In the genomic region with DNA sequence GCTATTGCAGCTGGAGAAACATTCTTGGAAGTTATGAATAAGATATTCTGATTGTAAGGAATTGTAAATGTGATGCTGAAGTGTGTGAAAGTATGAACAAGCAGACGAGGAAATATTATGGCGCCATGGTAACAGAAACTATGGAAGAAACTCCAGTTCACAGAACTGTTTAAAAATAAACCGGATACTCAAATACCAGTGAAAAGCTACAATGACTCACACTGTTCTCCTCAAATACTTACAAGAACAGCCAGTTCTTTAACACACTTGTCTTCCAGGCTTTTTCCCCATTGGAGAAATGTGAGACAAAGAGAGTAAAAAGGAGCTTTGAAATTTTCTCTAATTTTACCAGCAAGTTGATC, we compare ENCODE assay signal across 7 cellular contexts.
A peak's percentile ranks its signal among the peaks of the same experiment; 100 is the strongest.
DNase-seq lines count a peak whose midpoint lies in the region; ATAC-seq and TF ChIP-seq lines count a peak whose summit lies in the region.

No MANE protein-coding gene starts in this region.

- no peaks in the 10 kb centered on the region for H3K9me3 Mint-ChIP-seq in activated B cell treated with CpG ODN at 0.5 μM for 24 hours

- ATAC-seq in activated B cell treated with CpG ODN at 0.5 μM for 24 hours (ENCODE audit: low read depth) (no peak), foreskin keratinocyte (peak; percentile 47), GM21529 (IDR thresholded peaks at IDR 0.05; ENCODE audit: unreplicated experiment) (no peak), HG03045 (IDR thresholded peaks at IDR 0.05; ENCODE audit: unreplicated experiment) (no peak), GM21717 (IDR thresholded peaks at IDR 0.05; ENCODE audit: unreplicated experiment) (no peak)

- DNase-seq in HFF-Myc (ENCODE audit: extremely low read depth, low read depth) (peak; percentile 88), activated B cell treated with CpG ODN at 0.5 μM for 24 hours (no peak), foreskin keratinocyte (peak; percentile 77 to 86), putamen (ENCODE audit: low spot score) (peak; percentile 48)

- H3K4me3 Mint-ChIP-seq in activated B cell treated with CpG ODN at 0.5 μM for 24 hours, result peak overlapping the region; percentile 82

- intact Hi-C loops in activated B cell treated with CpG ODN at 0.5 μM for 24 hours (cut with micrococcal nuclease), result loop anchor here (1.0 kb wide), 1 partner anchor 70 kb away; no protein-coding TSS in a partner anchor

- CTCF ChIA-PET in activated B cell treated with CpG ODN at 0.5 μM for 24 hours (lab: Charles Lee), result interaction anchor here (0.9 to 1.9 kb wide), 4 partner anchors 11 to 320 kb away, joined by 3 to 5 read pairs (median 3); no protein-coding TSS in a partner anchor

- TF ChIP-seq CTCF in HFF-Myc (IDR thresholded peaks at IDR 0.05; ENCODE audit: low read depth, low read length, missing control alignments), result no peak
- TF ChIP-seq CTCF in activated B cell treated with CpG ODN at 0.5 μM for 24 hours (IDR thresholded peaks at IDR 0.05), result no peak
- TF ChIP-seq CTCF in foreskin keratinocyte (conservative IDR thresholded peaks at IDR 0.05), result no peak

- peaks cover 99% of the 10 kb centered on the region for H3K4me1 Mint-ChIP-seq in activated B cell treated with CpG ODN at 0.5 μM for 24 hours

- peak overlapping the region; percentile 50 for H3K27ac ChIP-seq in foreskin keratinocyte

- peaks cover 28% of the 10 kb centered on the region for H3K4me1 ChIP-seq in foreskin keratinocyte

- no peaks in the 10 kb centered on the region for H3K27me3 Mint-ChIP-seq in activated B cell treated with CpG ODN at 0.5 μM for 24 hours

- peaks cover 1% of the 10 kb centered on the region for H3K36me3 Mint-ChIP-seq in activated B cell treated with CpG ODN at 0.5 μM for 24 hours (ENCODE audit: low read depth)

- no peaks in the 10 kb centered on the region for H3K27me3 ChIP-seq in foreskin keratinocyte

- H3K27ac Mint-ChIP-seq in activated B cell treated with CpG ODN at 0.5 μM for 24 hours, result peak overlapping the region; percentile 98

- POLR2A ChIA-PET in activated B cell treated with CpG ODN at 0.5 μM for 24 hours (lab: Charles Lee), result interaction anchor here (0.8 to 3.3 kb wide), 8 partner anchors 11 to 81 kb away, joined by 3 to 13 read pairs (median 6); a partner anchor contains a TSS

- H3K4me3 ChIP-seq in HFF-Myc (replicated peaks; ENCODE audit: low read depth, low read length), result 0 out of 2 replicates have a peak overlapping the region, but pooled peaks have one; percentile 14
